In the genomic region with DNA sequence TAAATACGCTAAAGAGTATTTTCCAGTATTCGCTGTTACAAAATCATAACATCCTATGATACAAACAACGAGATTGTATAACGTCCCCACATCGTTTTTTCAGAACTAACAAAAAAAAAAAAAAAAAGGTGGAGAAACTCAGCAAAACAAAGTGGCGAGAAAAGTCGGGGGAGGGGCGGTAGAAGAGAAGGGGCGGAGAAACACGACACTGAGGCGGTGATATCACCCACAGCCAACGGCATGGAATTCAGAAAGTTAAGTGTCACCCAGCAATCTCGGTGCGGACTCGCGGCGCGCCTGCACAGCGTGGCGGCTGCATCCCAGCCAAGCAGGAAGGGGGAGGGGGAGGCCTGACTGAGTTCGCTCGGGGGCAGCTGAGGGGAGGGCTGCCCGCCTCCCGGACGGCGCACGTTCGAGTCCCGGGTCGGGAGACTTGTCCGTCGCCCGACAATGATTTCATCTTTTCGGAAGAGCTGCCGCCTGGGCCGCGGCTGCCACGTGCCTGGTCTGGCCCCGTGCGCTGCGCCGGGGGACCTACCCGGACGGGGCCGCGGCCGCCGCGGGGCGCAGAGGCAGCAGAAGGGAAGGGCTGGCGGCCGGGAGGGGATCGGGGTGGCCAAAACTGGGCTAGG, we compare ENCODE assay signal across 1 cellular context.
A peak's percentile ranks its signal among the peaks of the same experiment; 100 is the strongest.
TF ChIP-seq lines count a peak whose summit lies in the region.

No MANE protein-coding gene starts in this region.

TF ChIP-seq in SK-N-SH, 30 proteins besides CTCF, POLR2A, EP300 and RAD21 (continued from another document):
- TF ChIP-seq, protein P1, sequence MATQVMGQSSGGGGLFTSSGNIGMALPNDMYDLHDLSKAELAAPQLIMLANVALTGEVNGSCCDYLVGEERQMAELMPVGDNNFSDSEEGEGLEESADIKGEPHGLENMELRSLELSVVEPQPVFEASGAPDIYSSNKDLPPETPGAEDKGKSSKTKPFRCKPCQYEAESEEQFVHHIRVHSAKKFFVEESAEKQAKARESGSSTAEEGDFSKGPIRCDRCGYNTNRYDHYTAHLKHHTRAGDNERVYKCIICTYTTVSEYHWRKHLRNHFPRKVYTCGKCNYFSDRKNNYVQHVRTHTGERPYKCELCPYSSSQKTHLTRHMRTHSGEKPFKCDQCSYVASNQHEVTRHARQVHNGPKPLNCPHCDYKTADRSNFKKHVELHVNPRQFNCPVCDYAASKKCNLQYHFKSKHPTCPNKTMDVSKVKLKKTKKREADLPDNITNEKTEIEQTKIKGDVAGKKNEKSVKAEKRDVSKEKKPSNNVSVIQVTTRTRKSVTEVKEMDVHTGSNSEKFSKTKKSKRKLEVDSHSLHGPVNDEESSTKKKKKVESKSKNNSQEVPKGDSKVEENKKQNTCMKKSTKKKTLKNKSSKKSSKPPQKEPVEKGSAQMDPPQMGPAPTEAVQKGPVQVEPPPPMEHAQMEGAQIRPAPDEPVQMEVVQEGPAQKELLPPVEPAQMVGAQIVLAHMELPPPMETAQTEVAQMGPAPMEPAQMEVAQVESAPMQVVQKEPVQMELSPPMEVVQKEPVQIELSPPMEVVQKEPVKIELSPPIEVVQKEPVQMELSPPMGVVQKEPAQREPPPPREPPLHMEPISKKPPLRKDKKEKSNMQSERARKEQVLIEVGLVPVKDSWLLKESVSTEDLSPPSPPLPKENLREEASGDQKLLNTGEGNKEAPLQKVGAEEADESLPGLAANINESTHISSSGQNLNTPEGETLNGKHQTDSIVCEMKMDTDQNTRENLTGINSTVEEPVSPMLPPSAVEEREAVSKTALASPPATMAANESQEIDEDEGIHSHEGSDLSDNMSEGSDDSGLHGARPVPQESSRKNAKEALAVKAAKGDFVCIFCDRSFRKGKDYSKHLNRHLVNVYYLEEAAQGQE (IDR thresholded peaks at IDR 0.05; ENCODE audit: low read depth, low read length): peak; percentile 31; the same call in 1 of the 2 replicates
- TF ChIP-seq FOXM1 (IDR thresholded peaks at IDR 0.05; ENCODE audit: low read depth) (no peak), SMC3 (IDR thresholded peaks at IDR 0.05; ENCODE audit: low read depth, low read length) (no peak), GABPA (IDR thresholded peaks at IDR 0.05; ENCODE audit: low read depth) (no peak), RFX5 (IDR thresholded peaks at IDR 0.05; ENCODE audit: low read length) (no peak), YY1 (IDR thresholded peaks at IDR 0.05; ENCODE audit: low read depth) (0 out of 2 replicates have a peak, but pooled peaks have one; percentile 17), FOSL2 (IDR thresholded peaks at IDR 0.05; ENCODE audit: borderline replicate concordance, low read depth) (no peak), MXI1 (IDR thresholded peaks at IDR 0.05; ENCODE audit: low read depth, low read length) (peak; percentile 95), CHD2 (IDR thresholded peaks at IDR 0.05; ENCODE audit: low read length, partially characterized antibody) (peak; percentile 85)
- TF ChIP-seq, protein P2, sequence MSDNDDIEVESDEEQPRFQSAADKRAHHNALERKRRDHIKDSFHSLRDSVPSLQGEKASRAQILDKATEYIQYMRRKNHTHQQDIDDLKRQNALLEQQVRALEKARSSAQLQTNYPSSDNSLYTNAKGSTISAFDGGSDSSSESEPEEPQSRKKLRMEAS (IDR thresholded peaks at IDR 0.05; ENCODE audit: low read depth): peak; percentile 87
- TF ChIP-seq, protein P3, sequence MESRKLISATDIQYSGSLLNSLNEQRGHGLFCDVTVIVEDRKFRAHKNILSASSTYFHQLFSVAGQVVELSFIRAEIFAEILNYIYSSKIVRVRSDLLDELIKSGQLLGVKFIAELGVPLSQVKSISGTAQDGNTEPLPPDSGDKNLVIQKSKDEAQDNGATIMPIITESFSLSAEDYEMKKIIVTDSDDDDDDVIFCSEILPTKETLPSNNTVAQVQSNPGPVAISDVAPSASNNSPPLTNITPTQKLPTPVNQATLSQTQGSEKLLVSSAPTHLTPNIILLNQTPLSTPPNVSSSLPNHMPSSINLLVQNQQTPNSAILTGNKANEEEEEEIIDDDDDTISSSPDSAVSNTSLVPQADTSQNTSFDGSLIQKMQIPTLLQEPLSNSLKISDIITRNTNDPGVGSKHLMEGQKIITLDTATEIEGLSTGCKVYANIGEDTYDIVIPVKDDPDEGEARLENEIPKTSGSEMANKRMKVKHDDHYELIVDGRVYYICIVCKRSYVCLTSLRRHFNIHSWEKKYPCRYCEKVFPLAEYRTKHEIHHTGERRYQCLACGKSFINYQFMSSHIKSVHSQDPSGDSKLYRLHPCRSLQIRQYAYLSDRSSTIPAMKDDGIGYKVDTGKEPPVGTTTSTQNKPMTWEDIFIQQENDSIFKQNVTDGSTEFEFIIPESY (IDR thresholded peaks at IDR 0.05; ENCODE audit: borderline replicate concordance, low read depth): no peak
- TF ChIP-seq, protein P4, sequence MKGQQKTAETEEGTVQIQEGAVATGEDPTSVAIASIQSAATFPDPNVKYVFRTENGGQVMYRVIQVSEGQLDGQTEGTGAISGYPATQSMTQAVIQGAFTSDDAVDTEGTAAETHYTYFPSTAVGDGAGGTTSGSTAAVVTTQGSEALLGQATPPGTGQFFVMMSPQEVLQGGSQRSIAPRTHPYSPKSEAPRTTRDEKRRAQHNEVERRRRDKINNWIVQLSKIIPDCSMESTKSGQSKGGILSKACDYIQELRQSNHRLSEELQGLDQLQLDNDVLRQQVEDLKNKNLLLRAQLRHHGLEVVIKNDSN (IDR thresholded peaks at IDR 0.05; ENCODE audit: borderline replicate concordance, low read depth): peak; percentile 15; the same call in 1 of the 2 replicates
TF ChIP-seq in SK-N-SH: peak in this region for 11.
